8 cellular contexts compared by ENCODE assay signal in genomic region chr2:208820289-208820688, GRCh38.
DNase-seq lines count a peak whose midpoint lies in the region; ATAC-seq and TF ChIP-seq lines count a peak whose summit lies in the region.

No MANE protein-coding gene starts in this region.

- H2AFZ ChIP-seq in hepatocyte: no peak overlapping the region

- no peaks in the 10 kb centered on the region for H3K79me2 ChIP-seq in hepatocyte

- H3K4me3 Mint-ChIP-seq in effector memory CD8-positive, alpha-beta T cell: no peak overlapping the region

- in situ Hi-C loops in gastrocnemius medialis (cut with MboI; ENCODE audit: low sequenced_read_pairs in 4 of 4): no loop called here

- H3K9me2 ChIP-seq in hepatocyte (replicated peaks; ENCODE audit: insufficient read depth): no peaks in the 10 kb centered on the region

- peak; percentile 13 for DNase-seq in NCI-H460 (ENCODE audit: extremely low read depth, low read depth)
- DNase-seq in hepatocyte (ENCODE audit: low spot score): peak; percentile 34
- DNase-seq in effector memory CD8-positive, alpha-beta T cell: no peak
- no peak for DNase-seq in gastrocnemius medialis
- DNase-seq in right cardiac atrium: no peak

- H3K4me3 ChIP-seq in hepatocyte (no peak overlapping the region), gastrocnemius medialis (no peak overlapping the region), right cardiac atrium (ENCODE audit: low read length) (no peak overlapping the region)

- no peak overlapping the region for H3K4me2 ChIP-seq in hepatocyte

- no peak overlapping the region for H3K27ac ChIP-seq in hepatocyte
- H3K27ac ChIP-seq in gastrocnemius medialis: no peak overlapping the region
- H3K27ac ChIP-seq in right cardiac atrium (ENCODE audit: low read length): no peak overlapping the region

- intact Hi-C loops in gastrocnemius medialis (cut with DNase I; ENCODE audit: low total_unique reads): no loop called here
- intact Hi-C loops in right cardiac atrium (cut with DNase I): no loop called here

- no peaks in the 10 kb centered on the region for H3K9me3 Mint-ChIP-seq in effector memory CD8-positive, alpha-beta T cell

- H3K27me3 Mint-ChIP-seq in effector memory CD8-positive, alpha-beta T cell: no peaks in the 10 kb centered on the region

- TF ChIP-seq POLR2A in gastrocnemius medialis (IDR thresholded peaks at IDR 0.05): no peak

- H3K27ac Mint-ChIP-seq in effector memory CD8-positive, alpha-beta T cell: no peak overlapping the region

- ATAC-seq in GM18517 (IDR thresholded peaks at IDR 0.05; ENCODE audit: unreplicated experiment): peak; percentile 84
- ATAC-seq in HG02981 (IDR thresholded peaks at IDR 0.05; ENCODE audit: unreplicated experiment): peak; percentile 99
- ATAC-seq in HG02852 (IDR thresholded peaks at IDR 0.05; ENCODE audit: unreplicated experiment): no peak
- ATAC-seq in effector memory CD8-positive, alpha-beta T cell (replicated peaks): no peak
- no peak for ATAC-seq in gastrocnemius medialis
- ATAC-seq in right cardiac atrium: no peak

- H3K4me1 Mint-ChIP-seq in effector memory CD8-positive, alpha-beta T cell (ENCODE audit: low read depth in 2 of 2): no peaks in the 10 kb centered on the region

- TF ChIP-seq CTCF in hepatocyte (IDR thresholded peaks at IDR 0.05; ENCODE audit: poor library complexity) (peak; percentile 53), gastrocnemius medialis (IDR thresholded peaks at IDR 0.05 in 4 of 5, conservative IDR thresholded peaks at IDR 0.05 in 1 of 5) (no peak)

- H4K20me1 ChIP-seq in hepatocyte (ENCODE audit: insufficient read depth, poor library complexity, severe bottlenecking): no peaks in the 10 kb centered on the region

- H3K36me3 ChIP-seq in hepatocyte (replicated peaks; ENCODE audit: insufficient read depth, low read depth): no peaks in the 10 kb centered on the region
- no peaks in the 10 kb centered on the region for H3K36me3 ChIP-seq in gastrocnemius medialis

- no peaks in the 10 kb centered on the region for H3K9me3 ChIP-seq in hepatocyte (ENCODE audit: low read depth)
- no peaks in the 10 kb centered on the region for H3K9me3 ChIP-seq in gastrocnemius medialis
- H3K9me3 ChIP-seq in right cardiac atrium (ENCODE audit: control insufficient read depth, low read length): no peaks in the 10 kb centered on the region

- H3K27me3 ChIP-seq in hepatocyte: no peaks in the 10 kb centered on the region
- H3K27me3 ChIP-seq in gastrocnemius medialis: no peaks in the 10 kb centered on the region
- H3K27me3 ChIP-seq in right cardiac atrium (ENCODE audit: control insufficient read depth, insufficient read depth): no peaks in the 10 kb centered on the region

- no peaks in the 10 kb centered on the region for H3K36me3 Mint-ChIP-seq in effector memory CD8-positive, alpha-beta T cell (ENCODE audit: insufficient read depth)

- H3K4me1 ChIP-seq in hepatocyte (ENCODE audit: insufficient read depth) (no peaks in the 10 kb centered on the region), gastrocnemius medialis (no peaks in the 10 kb centered on the region), right cardiac atrium (ENCODE audit: control insufficient read depth, insufficient read depth, low read length) (no peaks in the 10 kb centered on the region)

Comparison
In these comparisons a context has a peak if more than half of its experiments do, and no peak if none do; other contexts are left out.
1. ATAC-seq: peak in GM18517 (single experiment) and HG02981 (single experiment); none in HG02852 (single experiment), effector memory CD8-positive, alpha-beta T cell (single experiment), gastrocnemius medialis (0 of 2) and right cardiac atrium (0 of 2).
2. DNase-seq: peak in NCI-H460 (single experiment) and hepatocyte (single experiment); none in effector memory CD8-positive, alpha-beta T cell (0 of 3), gastrocnemius medialis (0 of 2) and right cardiac atrium (0 of 3).